ENCODE assay signal across 8 cellular contexts in the genomic region with DNA sequence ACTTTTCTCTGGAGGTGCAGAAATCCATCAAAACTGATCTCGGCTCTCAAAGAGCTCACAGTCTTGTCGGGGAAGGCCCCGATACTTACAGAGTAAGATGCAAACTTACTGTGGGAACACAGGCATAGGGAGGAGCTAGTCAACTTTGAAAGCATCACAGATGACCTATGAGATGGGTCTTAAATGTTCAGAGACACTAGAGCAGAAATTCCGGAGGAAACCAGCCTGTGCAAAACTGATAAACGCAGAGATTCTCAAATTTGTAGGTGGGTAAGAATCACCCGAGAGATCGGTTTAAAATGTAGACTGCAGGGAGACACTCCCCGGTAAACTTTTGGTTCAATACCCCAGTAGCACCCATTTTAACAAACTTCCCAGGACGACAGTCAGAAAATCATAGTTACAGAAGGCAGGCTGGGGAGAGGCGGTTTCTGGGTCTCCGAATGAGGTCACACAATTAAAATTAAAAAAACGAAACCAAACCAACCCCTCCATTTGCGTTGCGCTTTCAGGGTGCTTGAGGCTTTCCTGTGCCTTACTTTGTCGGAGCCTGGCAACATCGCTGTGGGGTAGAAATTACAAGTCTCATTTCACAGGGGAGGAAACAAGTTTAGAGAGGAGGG. TPM values are rescaled to one million over a fixed set of nuclear protein-coding genes. Genes with fewer than 3 reads are reported as not detected.
DNase-seq lines count a peak whose midpoint lies in the region; ATAC-seq and TF ChIP-seq lines count a peak whose summit lies in the region.

No MANE protein-coding gene starts in this region.

- H4K20me1 ChIP-seq in BLaER1 treated with 17β-estradiol and CSF1 and Interleukin-3, amounts not matched to agents 10 nM and 100 nM = peaks cover 37 to 41% (median 38%) of the 10 kb centered on the region in 11 experiments

- H3K27me3 ChIP-seq in BLaER1 treated with 17β-estradiol and CSF1 and Interleukin-3, amounts not matched to agents 10 nM and 100 nM = no peaks in the 10 kb centered on the region
- no peaks in the 10 kb centered on the region for H3K27me3 ChIP-seq in brain microvascular endothelial cell (replicated peaks)
- H3K27me3 ChIP-seq in layer of hippocampus (ENCODE audit: control insufficient read depth, insufficient read depth, low read length) = no peaks in the 10 kb centered on the region

- DNase-seq in RKO (ENCODE audit: low spot score) (peak; percentile 70), brain microvascular endothelial cell (peak; percentile 74), posterior vena cava (ENCODE audit: low spot score) (no peak)
- peak; percentile 5 to 10 for DNase-seq in stimulated activated CD8-positive, alpha-beta memory T cell treated with anti-CD3 and anti-CD28 coated beads, Interleukin-4, amount 100 ng/mL, for 1 hour (ENCODE audit: low read depth in 2 of 2, low spot score in 1 of 2)

- peaks cover 23 to 33% (median 25%) of the 10 kb centered on the region in 11 experiments for H3K36me3 ChIP-seq in BLaER1 treated with 17β-estradiol and CSF1 and Interleukin-3, amounts not matched to agents 10 nM and 100 nM
- H3K36me3 ChIP-seq in brain microvascular endothelial cell (replicated peaks) = peaks cover 8% of the 10 kb centered on the region

- H3K4me1 ChIP-seq in BLaER1 treated with 17β-estradiol and CSF1 and Interleukin-3, amounts not matched to agents 10 nM and 100 nM = peaks cover 29 to 47% (median 31%) of the 10 kb centered on the region in 10 experiments

- in situ Hi-C loops in brain microvascular endothelial cell (cut with HindIII; ENCODE audit: low pct_ligation_motif_present, low sequenced_read_pairs) = no loop called here

- peak overlapping the region; percentile 73 to 93 (median 87) for H3K4me2 ChIP-seq in BLaER1 treated with 17β-estradiol and CSF1 and Interleukin-3, amounts not matched to agents 10 nM and 100 nM

- peak overlapping the region; percentile 69 to 88 (median 76) for H3K4me3 ChIP-seq in BLaER1 treated with 17β-estradiol and CSF1 and Interleukin-3, amounts not matched to agents 10 nM and 100 nM
- H3K4me3 ChIP-seq in brain microvascular endothelial cell (ENCODE audit: low read depth, low read length) = peak overlapping the region; percentile 74

- H3K9me3 ChIP-seq in BLaER1 treated with 17β-estradiol and CSF1 and Interleukin-3, amounts not matched to agents 10 nM and 100 nM (replicated peaks in 1 of 11) = no peaks in the 10 kb centered on the region

- H3K9ac ChIP-seq in BLaER1 treated with 17β-estradiol and CSF1 and Interleukin-3, amounts not matched to agents 10 nM and 100 nM = peak overlapping the region; percentile 81 to 97 (median 92)

- intact Hi-C loops in posterior vena cava (cut with DNase I) = no loop called here

- H3K27ac ChIP-seq in BLaER1 treated with 17β-estradiol and CSF1 and Interleukin-3, amounts not matched to agents 10 nM and 100 nM = peak overlapping the region; percentile 78 to 98 (median 95)
- H3K27ac ChIP-seq in brain microvascular endothelial cell (peak overlapping the region; percentile 97), layer of hippocampus (ENCODE audit: low read depth, low read length) (peak overlapping the region; percentile 95)

- no peak for TF ChIP-seq CTCF in brain microvascular endothelial cell (IDR thresholded peaks at IDR 0.05; ENCODE audit: low read depth, low read length, missing control alignments)

- ATAC-seq in GM18858 (IDR thresholded peaks at IDR 0.05; ENCODE audit: unreplicated experiment) (peak; percentile 9), HG03064 (IDR thresholded peaks at IDR 0.05; ENCODE audit: low read depth, unreplicated experiment) (peak; percentile 24)

RNA-seq across cellular contexts. Expression of a gene that starts 0.8 kb away (rescaled TPM):
- 10 to 100 TPM; 76.6 to 79.1 TPM for total RNA-seq in posterior vena cava
